8 cellular contexts compared by ENCODE assay signal in genomic region chr4:98928131-98928504, GRCh38. TPM values are rescaled to one million over a fixed set of nuclear protein-coding genes. Genes with fewer than 3 reads are reported as not detected.
A peak's percentile ranks its signal among the peaks of the same experiment; 100 is the strongest.
DNase-seq lines count a peak whose midpoint lies in the region; ATAC-seq and TF ChIP-seq lines count a peak whose summit lies in the region.

No MANE protein-coding gene starts in this region.

- H3K27me3 Mint-ChIP-seq in activated T-cell treated with anti-CD3 and anti-CD28 coated beads, Interleukin-2, amount 50 U/mL, for 72 hours (ENCODE audit: low read depth) = no peaks in the 10 kb centered on the region
- peaks cover 0 to 4% (median 0%) of the 10 kb centered on the region in 5 donors for H3K27me3 Mint-ChIP-seq in naive thymus-derived CD4-positive, alpha-beta T cell

- TF ChIP-seq CTCF in HL-60 (IDR thresholded peaks at IDR 0.05; ENCODE audit: insufficient read depth, low read length) (no peak), PC-9 (conservative IDR thresholded peaks at IDR 0.05) (no peak)

- no peaks in the 10 kb centered on the region for H3K27me3 ChIP-seq in HL-60 (ENCODE audit: insufficient read depth, poor library complexity, severe bottlenecking)
- H3K27me3 ChIP-seq in PC-9 (ENCODE audit: insufficient read depth, low read depth) = no peaks in the 10 kb centered on the region
- H3K27me3 ChIP-seq in naive thymus-derived CD4-positive, alpha-beta T cell (ENCODE audit: control insufficient read depth in 2 of 2, insufficient read depth in 2 of 2, low read length in 2 of 2) = no peaks in the 10 kb centered on the region

- peaks cover 16% of the 10 kb centered on the region for H3F3A ChIP-seq in PC-9 (ENCODE audit: insufficient read depth, low read depth)

- H3K27ac ChIP-seq in HL-60 (replicated peaks) (peak overlapping the region; percentile 96), PC-9 (peak overlapping the region; percentile 80)
- peak overlapping the region; percentile 88 for H3K27ac ChIP-seq in naive thymus-derived CD4-positive, alpha-beta T cell (ENCODE audit: low read depth, low read length)

- H4K20me1 ChIP-seq in PC-9 (ENCODE audit: insufficient read depth) = peaks cover 48% of the 10 kb centered on the region

- H2AFZ ChIP-seq in PC-9 = peak overlapping the region; percentile 88

- H3K4me3 Mint-ChIP-seq in activated T-cell treated with anti-CD3 and anti-CD28 coated beads, Interleukin-2, amount 50 U/mL, for 72 hours = peak overlapping the region; percentile 93 to 98
- peak overlapping the region; percentile 91 to 100 (median 96) for H3K4me3 Mint-ChIP-seq in naive thymus-derived CD4-positive, alpha-beta T cell

- peaks cover 17% of the 10 kb centered on the region for H3K4me1 ChIP-seq in PC-9 (replicated peaks; ENCODE audit: insufficient read depth)
- H3K4me1 ChIP-seq in naive thymus-derived CD4-positive, alpha-beta T cell (ENCODE audit: control insufficient read depth in 2 of 2, insufficient read depth in 2 of 2, low read length in 2 of 2) = peaks cover 9 to 15% of the 10 kb centered on the region in 2 donors

- H3K79me2 ChIP-seq in PC-9 (ENCODE audit: low read depth) = peaks cover 58% of the 10 kb centered on the region

- peak; percentile 37 for ATAC-seq in GM19452 (IDR thresholded peaks at IDR 0.05; ENCODE audit: unreplicated experiment)
- ATAC-seq in activated T-cell treated with anti-CD3 and anti-CD28 coated beads, Interleukin-2, amount 50 U/mL, for 72 hours (replicated peaks in 1 of 2) = peak; percentile 48
- ATAC-seq in naive thymus-derived CD4-positive, alpha-beta T cell = peak; percentile 36

- DNase-seq in COLO829 (ENCODE audit: low spot score) (peak; percentile 70), HL-60 (ENCODE audit: low read depth in 1 of 2, low spot score in 1 of 2) (peak; percentile 38 to 78), PC-9 (peak; percentile 52 to 69), fibroblast of gingiva (ENCODE audit: low read depth) (peak; percentile 71)
- DNase-seq in activated T-cell treated with anti-CD3 and anti-CD28 coated beads, Interleukin-2, amount 50 U/mL, for 72 hours = peak; percentile 76 to 84
- peak in 5 of 9 donors; percentile 38 to 72 (median 51) for DNase-seq in naive thymus-derived CD4-positive, alpha-beta T cell
- DNase-seq in stimulated activated naive CD4-positive, alpha-beta T cell (lab: John Stamatoyannopoulos, UW) = peak in 5 of 6 experiments; percentile 32 to 71 (median 57)

- H3K36me3 ChIP-seq in PC-9 (ENCODE audit: low read depth) = 0 out of 2 replicates have a peak, but pooled peaks cover 6% of the 10 kb centered on the region
- H3K36me3 ChIP-seq in naive thymus-derived CD4-positive, alpha-beta T cell (ENCODE audit: control insufficient read depth in 2 of 3, insufficient read depth in 3 of 3, low read length in 3 of 3) = peaks cover 0 to 12% (median 0%) of the 10 kb centered on the region in 3 experiments

- peaks cover 5 to 19% of the 10 kb centered on the region in 2 donors for H3K36me3 Mint-ChIP-seq in activated T-cell treated with anti-CD3 and anti-CD28 coated beads, Interleukin-2, amount 50 U/mL, for 72 hours (ENCODE audit: insufficient read depth in 2 of 2)
- H3K36me3 Mint-ChIP-seq in naive thymus-derived CD4-positive, alpha-beta T cell = peaks cover 0 to 17% (median 8%) of the 10 kb centered on the region in 5 donors

- peak overlapping the region; percentile 92 for H3K4me2 ChIP-seq in PC-9

- peak overlapping the region; percentile 96 for H3K27ac Mint-ChIP-seq in activated T-cell treated with anti-CD3 and anti-CD28 coated beads, Interleukin-2, amount 50 U/mL, for 72 hours
- peak overlapping the region; percentile 88 to 98 (median 97) for H3K27ac Mint-ChIP-seq in naive thymus-derived CD4-positive, alpha-beta T cell

- POLR2A ChIA-PET in PC-9 (lab: Charles Lee; ENCODE audit: unreplicated experiment) = interaction anchor here (0.6 kb wide), 1 partner anchor 65 kb away, joined by 5 read pairs; no protein-coding TSS in a partner anchor
- POLR2A ChIA-PET in naive thymus-derived CD4-positive, alpha-beta T cell (lab: Charles Lee) = interaction anchor here (1.0 to 3.8 kb wide), 9 partner anchors 10 to 784 kb away, joined by 3 to 21 read pairs (median 4); partner anchors contain the start of genes ADH5, METAP1 and STPG2

- H3K9me2 ChIP-seq in PC-9 (ENCODE audit: insufficient read depth) = no peaks in the 10 kb centered on the region

- no TSS peak for BruUV-seq in PC-9 (replicated peaks; lab: Mats Ljungman, UMichigan)

- peaks cover 62% of the 10 kb centered on the region for H3K4me1 Mint-ChIP-seq in activated T-cell treated with anti-CD3 and anti-CD28 coated beads, Interleukin-2, amount 50 U/mL, for 72 hours (ENCODE audit: low read depth)
- H3K4me1 Mint-ChIP-seq in naive thymus-derived CD4-positive, alpha-beta T cell = peaks cover 18 to 58% (median 44%) of the 10 kb centered on the region in 7 donors

- peak overlapping the region; percentile 83 for H3K4me3 ChIP-seq in HL-60 (replicated peaks; ENCODE audit: insufficient read depth, low read length)
- H3K4me3 ChIP-seq in PC-9 = peak overlapping the region; percentile 96
- H3K4me3 ChIP-seq in naive thymus-derived CD4-positive, alpha-beta T cell (ENCODE audit: low read length) = peak overlapping the region; percentile 96

- intact Hi-C loops in PC-9 (cut with micrococcal nuclease; ENCODE audit: unreplicated experiment) = loop anchor here (1.0 to 2.0 kb wide), 2 partner anchors 270 to 461 kb away; partner anchors contain the start of gene TSPAN5
- intact Hi-C loops in naive thymus-derived CD4-positive, alpha-beta T cell (cut with micrococcal nuclease) = loop anchor here (1.0 to 10.0 kb wide), 9 partner anchors 39 to 1167 kb away; partner anchors contain the start of gene DNAJB14 (in 1 of the 2)

- peaks cover 0 to 1% of the 10 kb centered on the region in 2 donors for H3K9me3 Mint-ChIP-seq in activated T-cell treated with anti-CD3 and anti-CD28 coated beads, Interleukin-2, amount 50 U/mL, for 72 hours
- H3K9me3 Mint-ChIP-seq in naive thymus-derived CD4-positive, alpha-beta T cell = peaks cover 0 to 9% (median 0%) of the 10 kb centered on the region in 11 donors

- CTCF ChIA-PET in PC-9 (lab: Charles Lee) = interaction anchor here (1.7 kb wide), 1 partner anchor 67 kb away, joined by 3 read pairs; the partner anchor contains the start of gene METAP1
- CTCF ChIA-PET in naive thymus-derived CD4-positive, alpha-beta T cell (lab: Charles Lee) = interaction anchor here (0.9 to 1.5 kb wide), 4 partner anchors 11 to 460 kb away, joined by 3 to 7 read pairs (median 4); partner anchors contain the start of gene METAP1

- H3K9me3 ChIP-seq in PC-9 (ENCODE audit: insufficient read depth, low read depth) = no peaks in the 10 kb centered on the region; the same call in 1 of the 2 replicates
- no peaks in the 10 kb centered on the region for H3K9me3 ChIP-seq in naive thymus-derived CD4-positive, alpha-beta T cell (ENCODE audit: control insufficient read depth in 2 of 3, low read length in 3 of 3)

RNA-seq across cellular contexts. Expression of gene EIF4E, which starts 0.8 kb away (rescaled TPM):
- total RNA-seq in PC-9 (2021) = 47.1 and 59.6 TPM in 2 replicates
- 10 to 100 TPM; 70.5 to 80.1 TPM for total RNA-seq in activated T-cell treated with anti-CD3 and anti-CD28 coated beads, Interleukin-2, amount 50 U/mL, for 72 hours
- 10 to 100 TPM; 53.6 to 96.1 (median 63.0) TPM for total RNA-seq in naive thymus-derived CD4-positive, alpha-beta T cell
- 10 to 100 TPM; 53.0 to 72.1 TPM for polyA plus RNA-seq in naive thymus-derived CD4-positive, alpha-beta T cell

Comparison
In these comparisons a context has a peak if more than half of its experiments do, and no peak if none do; other contexts are left out.
1. Peak in every context shown above with its lines: DNase-seq, ATAC-seq, H3K4me3 ChIP-seq and H3K27ac ChIP-seq.